ENCODE assay signal across 1 cellular context in genomic region chr9:73137286-73137899, GRCh38.
TF ChIP-seq lines count a peak whose summit lies in the region.

No MANE protein-coding gene starts in this region.

TF ChIP-seq in HEK293, 187 proteins besides CTCF, POLR2A, EP300 and RAD21 (continued from another document):
- TF ChIP-seq SCRT1 (tag by site-specific recombination; IDR thresholded peaks at IDR 0.05; ENCODE audit: borderline replicate concordance): peak; percentile 21; the same call in 1 of the 2 replicates
- no peak for TF ChIP-seq ZNF302 (tag by site-specific recombination; IDR thresholded peaks at IDR 0.05; ENCODE audit: low read depth)
- TF ChIP-seq ZBTB17 (tag by site-specific recombination; IDR thresholded peaks at IDR 0.05): peak; percentile 32; the same call in 1 of the 2 replicates
- no peak for TF ChIP-seq ZNF785 (tag by site-specific recombination; IDR thresholded peaks at IDR 0.05)
- TF ChIP-seq ZSCAN30 (tag by site-specific recombination; IDR thresholded peaks at IDR 0.05): 0 out of 2 replicates have a peak, but pooled peaks have one; percentile 54
- no peak for TF ChIP-seq ZNF645 (tag by site-specific recombination; IDR thresholded peaks at IDR 0.05)
- no peak for TF ChIP-seq KLF16 (tag by site-specific recombination; IDR thresholded peaks at IDR 0.05)
- 0 out of 2 replicates have a peak, but pooled peaks have one; percentile 33 for TF ChIP-seq ZNF184 (tag by site-specific recombination; IDR thresholded peaks at IDR 0.05)
- TF ChIP-seq ZNF366 (tag by site-specific recombination; conservative IDR thresholded peaks at IDR 0.05): peak; percentile 45
- peak; percentile 37; the same call in 1 of the 2 replicates for TF ChIP-seq OSR2 (tag by site-specific recombination; IDR thresholded peaks at IDR 0.05)
- no peak for TF ChIP-seq ZNF707 (tag by site-specific recombination; IDR thresholded peaks at IDR 0.05)
- TF ChIP-seq KLF1 (tag by site-specific recombination; IDR thresholded peaks at IDR 0.05): 0 out of 2 replicates have a peak, but pooled peaks have one; percentile 31
- peak; percentile 27 for TF ChIP-seq SP7 (tag by site-specific recombination; IDR thresholded peaks at IDR 0.05)
- TF ChIP-seq KLF7 (tag by site-specific recombination; IDR thresholded peaks at IDR 0.05; ENCODE audit: borderline replicate concordance): no peak
- peak; percentile 26; the same call in 1 of the 2 replicates for TF ChIP-seq ZNF518A (tag by site-specific recombination; conservative IDR thresholded peaks at IDR 0.05; ENCODE audit: low read depth)
- TF ChIP-seq FEZF1 (tag by site-specific recombination; IDR thresholded peaks at IDR 0.05): 0 out of 2 replicates have a peak, but pooled peaks have one; percentile 6
- TF ChIP-seq YY1 (tag by site-specific recombination; IDR thresholded peaks at IDR 0.05): no peak
- no peak for TF ChIP-seq ZNF426 (tag by site-specific recombination; IDR thresholded peaks at IDR 0.05)
- TF ChIP-seq PRDM6 (tag by site-specific recombination; IDR thresholded peaks at IDR 0.05): peak; percentile 46
